2 cellular contexts compared by ENCODE assay signal in genomic region chr19:38183227-38183914, GRCh38.
TF ChIP-seq lines count a peak whose summit lies in the region.

No MANE protein-coding gene starts in this region.

TF ChIP-seq in IMR-90, 13 proteins besides CTCF, POLR2A, EP300 and RAD21:
- TF ChIP-seq NFE2L2 (IDR thresholded peaks at IDR 0.05; ENCODE audit: low read depth, low read length) = no peak
- TF ChIP-seq CEBPB (IDR thresholded peaks at IDR 0.05; ENCODE audit: low read depth, low read length) = no peak
- TF ChIP-seq FOS (IDR thresholded peaks at IDR 0.05; ENCODE audit: low read depth, low read length) = no peak
- no peak for TF ChIP-seq BHLHE40 (IDR thresholded peaks at IDR 0.05; ENCODE audit: low read depth, low read length)
- TF ChIP-seq MAZ (IDR thresholded peaks at IDR 0.05; ENCODE audit: borderline replicate concordance, low read depth, low read length) = no peak

TF ChIP-seq in H1, 55 proteins besides CTCF, POLR2A, EP300 and RAD21:
- TF ChIP-seq EGR1 (IDR thresholded peaks at IDR 0.05; ENCODE audit: borderline replicate concordance, low read depth, low read length) (peak; percentile 89), MAFK (IDR thresholded peaks at IDR 0.05; ENCODE audit: low read depth, low read length) (no peak), KDM4A (IDR thresholded peaks at IDR 0.05; ENCODE audit: low read depth, low read length, severe bottlenecking) (peak; percentile 19), CBX8 (IDR thresholded peaks at IDR 0.05; ENCODE audit: borderline replicate concordance, low read depth, low read length) (no peak), BACH1 (IDR thresholded peaks at IDR 0.05; ENCODE audit: low read length) (no peak), TBP (IDR thresholded peaks at IDR 0.05; ENCODE audit: low read depth, low read length) (peak; percentile 39; the same call in 1 of the 2 replicates), SAP30 (IDR thresholded peaks at IDR 0.05; ENCODE audit: insufficient read depth, insufficient replicate concordance, low read length) (no peak), SP2 (IDR thresholded peaks at IDR 0.05; ENCODE audit: low read length) (no peak), TAF1 (IDR thresholded peaks at IDR 0.05; ENCODE audit: low read depth, low read length) (peak; percentile 40; the same call in 1 of the 2 replicates)
